In genomic region chr5:135191084-135191826, GRCh38 we compare ENCODE assay signal across 8 cellular contexts.
DNase-seq lines count a peak whose midpoint lies in the region; ATAC-seq and TF ChIP-seq lines count a peak whose summit lies in the region.

No MANE protein-coding gene starts in this region.

- no peak overlapping the region for H3K27ac Mint-ChIP-seq in activated CD4-positive, alpha-beta T cell treated with anti-CD3 and anti-CD28 coated beads, Interleukin-2, amount 10 ng/mL, durations not matched to agents 7 days and 5 days

- H3K4me3 Mint-ChIP-seq in activated CD4-positive, alpha-beta T cell treated with anti-CD3 and anti-CD28 coated beads, Interleukin-2, amount 10 ng/mL, durations not matched to agents 7 days and 5 days, result peak overlapping the region; percentile 52

- CTCF ChIA-PET in activated CD4-positive, alpha-beta T cell treated with anti-CD3 and anti-CD28 coated beads, Interleukin-2, amount 10 ng/mL, durations not matched to agents 7 days and 5 days (lab: Charles Lee), result interaction anchor here (0.6 to 2.1 kb wide), 10 partner anchors 12 to 866 kb away, joined by 3 to 8 read pairs (median 3); no protein-coding TSS in a partner anchor

- intact Hi-C loops in lower leg skin (cut with DNase I; ENCODE audit: low total_unique reads), result no loop called here

- H3K36me3 Mint-ChIP-seq in activated CD4-positive, alpha-beta T cell treated with anti-CD3 and anti-CD28 coated beads, Interleukin-2, amount 10 ng/mL, durations not matched to agents 7 days and 5 days (ENCODE audit: low read depth), result no peaks in the 10 kb centered on the region

- DNase-seq in GM13976 (ENCODE audit: low spot score) (peak; percentile 87), NCI-H446 treated with DMSO at 0.1 percent for 48 hours (lab: John Stamatoyannopoulos, UW) (peak; percentile 25), dermis blood vessel endothelial cell (peak; percentile 83), lower leg skin (ENCODE audit: low spot score in 2 of 2) (peak; percentile 35 to 90)
- peak; percentile 73 for DNase-seq in activated CD4-positive, alpha-beta T cell treated with anti-CD3 and anti-CD28 coated beads, Interleukin-2, amount 10 ng/mL, durations not matched to agents 7 days and 5 days
- DNase-seq in stimulated activated CD4-positive, alpha-beta T cell treated with anti-CD3 and anti-CD28 coated beads, TNF-alpha, amount 100 ng/mL, for 24 hours (ENCODE audit: low read depth in 3 of 3), result peak; percentile 44 to 74 (median 52)

- peaks cover 62% of the 10 kb centered on the region for H3K27me3 Mint-ChIP-seq in activated CD4-positive, alpha-beta T cell treated with anti-CD3 and anti-CD28 coated beads, Interleukin-2, amount 10 ng/mL, durations not matched to agents 7 days and 5 days

- no peak overlapping the region for H3K27ac ChIP-seq in 22Rv1

- no peaks in the 10 kb centered on the region for H3K9me3 Mint-ChIP-seq in activated CD4-positive, alpha-beta T cell treated with anti-CD3 and anti-CD28 coated beads, Interleukin-2, amount 10 ng/mL, durations not matched to agents 7 days and 5 days

- peaks cover 1% of the 10 kb centered on the region for H3K4me1 Mint-ChIP-seq in activated CD4-positive, alpha-beta T cell treated with anti-CD3 and anti-CD28 coated beads, Interleukin-2, amount 10 ng/mL, durations not matched to agents 7 days and 5 days

- ATAC-seq in HG03064 (IDR thresholded peaks at IDR 0.05; ENCODE audit: low read depth, unreplicated experiment), result peak; percentile 81

- H3K4me3 ChIP-seq in lower leg skin (ENCODE audit: low read depth, poor library complexity, severe bottlenecking), result no peak overlapping the region

- POLR2A ChIA-PET in activated CD4-positive, alpha-beta T cell treated with anti-CD3 and anti-CD28 coated beads, Interleukin-2, amount 10 ng/mL, durations not matched to agents 7 days and 5 days (lab: Charles Lee), result no interaction called here

- peak; percentile 98 for TF ChIP-seq CTCF in 22Rv1 (IDR thresholded peaks at IDR 0.05)
- TF ChIP-seq CTCF in GM13976 (IDR thresholded peaks at IDR 0.05; ENCODE audit: borderline replicate concordance, control extremely low read depth, extremely low read depth, insufficient read depth, missing control alignments), result peak; percentile 88
- TF ChIP-seq CTCF in lower leg skin (IDR thresholded peaks at IDR 0.05), result peak in 1 of 3 donors; percentile 46

- no peak for TF ChIP-seq POLR2A in lower leg skin (IDR thresholded peaks at IDR 0.05)

- 23 to 27% methylated on average over 22 to 28 of the region's 54 CpGs for WGBS in lower leg skin, 2 donors

- in situ Hi-C loops in GM13976 (cut with MboI; ENCODE audit: low sequenced_read_pairs, unreplicated experiment), result no loop called here

Comparison
In these comparisons a context has a peak if more than half of its experiments do, and no peak if none do; other contexts are left out.
1. DNase-seq: peak in every context shown above with its lines; median percentile 87 in GM13976; 83 in dermis blood vessel endothelial cell; 73 in activated CD4-positive, alpha-beta T cell treated with anti-CD3 and anti-CD28 coated beads, Interleukin-2, amount 10 ng/mL, durations not matched to agents 7 days and 5 days; 62 in lower leg skin; 52 in stimulated activated CD4-positive, alpha-beta T cell treated with anti-CD3 and anti-CD28 coated beads, TNF-alpha, amount 100 ng/mL, for 24 hours; 25 in NCI-H446 treated with DMSO at 0.1 percent for 48 hours.